ENCODE assay signal across 8 cellular contexts in genomic region chr1:224113918-224114786, GRCh38.
DNase-seq lines count a peak whose midpoint lies in the region; ATAC-seq and TF ChIP-seq lines count a peak whose summit lies in the region.

FBXO28 (plus strand) TSS chr1:224114111; CDS start chr1:224114130, 19 bp downstream.

- TF ChIP-seq CTCF in MM.1S (IDR thresholded peaks at IDR 0.05; ENCODE audit: low read length) (no peak), nephron progenitor cell (IDR thresholded peaks at IDR 0.05) (no peak)

- H3K27me3 ChIP-seq in HAP-1 (ENCODE audit: low read depth) = no peaks in the 10 kb centered on the region
- no peaks in the 10 kb centered on the region for H3K27me3 ChIP-seq in MM.1S (replicated peaks; ENCODE audit: insufficient read depth, low read length)

- peaks cover 59% of the 10 kb centered on the region for H3K79me2 ChIP-seq in MM.1S (ENCODE audit: low read length)

- H3K4me3 ChIP-seq in HAP-1 (peak within 1 kb of the TSS; percentile 96), MM.1S (ENCODE audit: low read length) (peak within 1 kb of the TSS; percentile 92)

- DNase-seq in HAP-1 (ENCODE audit: low spot score in 2 of 2) (peak; percentile 92 to 98), MM.1S (peak; percentile 97), SIG-M5 (lab: John Stamatoyannopoulos, UW) (peak; percentile 85), activated gamma-delta T cell (lab: John Stamatoyannopoulos, UW) (peak; percentile 66), fibroblast of the conjunctiva (ENCODE audit: low read depth) (peak; percentile 87), nephron progenitor cell (peak; percentile 94)
- DNase-seq in stimulated activated naive CD8-positive, alpha-beta T cell treated with anti-CD3 and anti-CD28 coated beads, Interleukin-15, amount 100 ng/mL, for 72 hours = peak; percentile 88 to 94

- H3K4me2 ChIP-seq in MM.1S (ENCODE audit: low read depth, low read length) = peak within 1 kb of the TSS; percentile 75

- peak within 1 kb of the TSS; percentile 64; the same call in 1 of the 2 replicates for H3K27ac ChIP-seq in MM.1S (ENCODE audit: low read length)

- H3K9me3 Mint-ChIP-seq in nephron progenitor cell = no peaks in the 10 kb centered on the region
- H3K9me3 Mint-ChIP-seq in stimulated activated naive CD8-positive, alpha-beta T cell treated with anti-CD3 and anti-CD28 coated beads, Interleukin-15, amount 100 ng/mL, for 72 hours = no peaks in the 10 kb centered on the region

- peak within 1 kb of the TSS; percentile 71 for H3K27ac Mint-ChIP-seq in nephron progenitor cell
- H3K27ac Mint-ChIP-seq in stimulated activated naive CD8-positive, alpha-beta T cell treated with anti-CD3 and anti-CD28 coated beads, Interleukin-15, amount 100 ng/mL, for 72 hours = peak within 1 kb of the TSS; percentile 93 to 98

- no peaks in the 10 kb centered on the region for H3K9me3 ChIP-seq in ES-I3 (ENCODE audit: control insufficient read depth, insufficient read depth, low read length)
- H3K9me3 ChIP-seq in HAP-1 = no peaks in the 10 kb centered on the region
- H3K9me3 ChIP-seq in MM.1S (replicated peaks; ENCODE audit: insufficient read depth, low read length) = no peaks in the 10 kb centered on the region

- peak; percentile 99 for ATAC-seq in stimulated activated naive CD8-positive, alpha-beta T cell treated with anti-CD3 and anti-CD28 coated beads, Interleukin-15, amount 100 ng/mL, for 72 hours

- H3K36me3 ChIP-seq in ES-I3 (ENCODE audit: insufficient read depth, low read length) (no peaks in the 10 kb centered on the region), HAP-1 (replicated peaks) (no peaks in the 10 kb centered on the region), MM.1S (replicated peaks; ENCODE audit: insufficient read depth, low read length) (no peaks in the 10 kb centered on the region)

- H3K9ac ChIP-seq in ES-I3 (ENCODE audit: low read depth, low read length) (peak within 1 kb of the TSS; percentile 97), MM.1S (ENCODE audit: low read length) (peak within 1 kb of the TSS; percentile 89)

- peaks cover 6% of the 10 kb centered on the region; the same call in 1 of the 2 replicates for H4K20me1 ChIP-seq in MM.1S (ENCODE audit: insufficient read depth, low read length)

- H3K4me1 ChIP-seq in ES-I3 (ENCODE audit: insufficient read depth, low read length) (no peaks in the 10 kb centered on the region), HAP-1 (peaks cover 15% of the 10 kb centered on the region), MM.1S (ENCODE audit: low read length) (peaks cover 14% of the 10 kb centered on the region; the same call in 1 of the 2 replicates)

- H3K9me2 ChIP-seq in MM.1S (replicated peaks; ENCODE audit: insufficient read depth, low read length) = no peaks in the 10 kb centered on the region

- peaks cover 25% of the 10 kb centered on the region for H3K4me1 Mint-ChIP-seq in nephron progenitor cell
- peaks cover 15% of the 10 kb centered on the region for H3K4me1 Mint-ChIP-seq in stimulated activated naive CD8-positive, alpha-beta T cell treated with anti-CD3 and anti-CD28 coated beads, Interleukin-15, amount 100 ng/mL, for 72 hours

- H3F3A ChIP-seq in MM.1S (ENCODE audit: insufficient read depth, low read length) = peaks cover 18% of the 10 kb centered on the region

- in situ Hi-C loops in HAP-1 (cut with MboI; ENCODE audit: low sequenced_read_pairs) = loop anchor here (10.0 kb wide), 1 partner anchor 221 kb away; the partner anchor contains the start of gene NVL

- peak within 1 kb of the TSS; percentile 88 for H3K4me3 Mint-ChIP-seq in nephron progenitor cell
- peak within 1 kb of the TSS; percentile 89 to 94 for H3K4me3 Mint-ChIP-seq in stimulated activated naive CD8-positive, alpha-beta T cell treated with anti-CD3 and anti-CD28 coated beads, Interleukin-15, amount 100 ng/mL, for 72 hours

- H2AFZ ChIP-seq in MM.1S (ENCODE audit: low read length) = peak within 1 kb of the TSS; percentile 71

- H3K27me3 Mint-ChIP-seq in nephron progenitor cell (ENCODE audit: low read depth, poor library complexity) = peaks cover 33% of the 10 kb centered on the region
- H3K27me3 Mint-ChIP-seq in stimulated activated naive CD8-positive, alpha-beta T cell treated with anti-CD3 and anti-CD28 coated beads, Interleukin-15, amount 100 ng/mL, for 72 hours = no peaks in the 10 kb centered on the region

- H3K36me3 Mint-ChIP-seq in nephron progenitor cell (ENCODE audit: low read depth) = peaks cover under 1% of the 10 kb centered on the region

Comparison
In these comparisons a context has a peak if more than half of its experiments do, and no peak if none do; other contexts are left out.
1. Peak in every context shown above with its lines: DNase-seq, ATAC-seq, H3K4me3 ChIP-seq and H3K27ac ChIP-seq.